Comparison of ENCODE assay signal across 14 cellular contexts in genomic region chr3:196694941-196695848, GRCh38. TPM values are rescaled to one million over a fixed set of nuclear protein-coding genes. Genes with fewer than 3 reads are reported as not detected.
A peak's percentile ranks its signal among the peaks of the same experiment; 100 is the strongest.
DNase-seq lines count a peak whose midpoint lies in the region; ATAC-seq lines count a peak whose summit lies in the region.
"Had no signal": no experiment of that assay in that cellular context is flagged by ENCODE, and none has a peak within 500 bp of the region (broad histone marks: within the 10 kb centered on the region; RNA-seq: fewer than 3 reads in every experiment).

No MANE protein-coding gene starts in this region.

- peak; percentile 10 to 30 for ATAC-seq in activated T-cell treated with anti-CD3 and anti-CD28 coated beads, Interleukin-2, amount 50 U/mL, for 4 hours
- ATAC-seq in naive B cell (ENCODE audit: low read depth in 2 of 2) = no peak
- ATAC-seq: A549, GM23338 had no signal

- no peaks in the 10 kb centered on the region for H3K36me3 Mint-ChIP-seq in activated T-cell treated with anti-CD3 and anti-CD28 coated beads, Interleukin-2, amount 50 U/mL, for 4 hours (ENCODE audit: insufficient read depth)
- no peaks in the 10 kb centered on the region for H3K36me3 Mint-ChIP-seq in naive B cell
- H3K36me3 Mint-ChIP-seq in stimulated activated naive CD8-positive, alpha-beta T cell treated with anti-CD3 and anti-CD28 coated beads, Interleukin-15, Interleukin-2, amounts not matched to agents 100 ng/mL and 50 ng/mL, for 24 hours (ENCODE audit: low read depth) = no peaks in the 10 kb centered on the region

- H3K4me1 Mint-ChIP-seq in activated T-cell treated with anti-CD3 and anti-CD28 coated beads, Interleukin-2, amount 50 U/mL, for 4 hours (ENCODE audit: low read depth) = peaks cover 3% of the 10 kb centered on the region
- H3K4me1 Mint-ChIP-seq in naive B cell = peaks cover 11 to 24% (median 19%) of the 10 kb centered on the region in 3 donors
- peaks cover 4% of the 10 kb centered on the region for H3K4me1 Mint-ChIP-seq in stimulated activated naive CD8-positive, alpha-beta T cell treated with anti-CD3 and anti-CD28 coated beads, Interleukin-15, Interleukin-2, amounts not matched to agents 100 ng/mL and 50 ng/mL, for 24 hours (ENCODE audit: low read depth)
- H3K4me1 Mint-ChIP-seq: GM23338 had no signal

- H3K27me3 Mint-ChIP-seq in activated T-cell treated with anti-CD3 and anti-CD28 coated beads, Interleukin-2, amount 50 U/mL, for 4 hours (ENCODE audit: low read depth) = no peaks in the 10 kb centered on the region
- H3K27me3 Mint-ChIP-seq in naive B cell = no peaks in the 10 kb centered on the region
- no peaks in the 10 kb centered on the region for H3K27me3 Mint-ChIP-seq in stimulated activated naive CD8-positive, alpha-beta T cell treated with anti-CD3 and anti-CD28 coated beads, Interleukin-15, Interleukin-2, amounts not matched to agents 100 ng/mL and 50 ng/mL, for 24 hours

- DNase-seq in activated T-cell treated with anti-CD3 and anti-CD28 coated beads for 4 hours (peak; percentile 23), naive B cell (no peak), NCI-H2227 (lab: John Stamatoyannopoulos, UW; ENCODE audit: unreplicated experiment) (no peak), NCI-H2196 treated with DMSO at 0.1 percent for 48 hours (lab: John Stamatoyannopoulos, UW; ENCODE audit: unreplicated experiment) (no peak), OCI-M2 (lab: John Stamatoyannopoulos, UW; ENCODE audit: unreplicated experiment) (no peak)
- DNase-seq in activated T-cell treated with anti-CD3 and anti-CD28 coated beads, Interleukin-2, amount 50 U/mL, for 1 hour = no peak
- DNase-seq in activated T-cell treated with anti-CD3 and anti-CD28 coated beads, Interleukin-2, amount 50 U/mL, for 4 hours = peak; percentile 8
- DNase-seq: Caco-2, NCI-H1417, NCI-H446 treated with DMSO at 0.1 percent for 48 hours, stomach had no signal

- H3K4me3 Mint-ChIP-seq in activated T-cell treated with anti-CD3 and anti-CD28 coated beads, Interleukin-2, amount 50 U/mL, for 4 hours = peak overlapping the region; percentile 26
- H3K4me3 Mint-ChIP-seq in naive B cell = no peak overlapping the region
- H3K4me3 Mint-ChIP-seq in stimulated activated naive CD8-positive, alpha-beta T cell treated with anti-CD3 and anti-CD28 coated beads, Interleukin-15, Interleukin-2, amounts not matched to agents 100 ng/mL and 50 ng/mL, for 24 hours = peak overlapping the region; percentile 59
- H3K4me3 Mint-ChIP-seq: GM23338 had no signal

- no peaks in the 10 kb centered on the region for H3K9me3 Mint-ChIP-seq in activated T-cell treated with anti-CD3 and anti-CD28 coated beads, Interleukin-2, amount 50 U/mL, for 4 hours
- H3K9me3 Mint-ChIP-seq in naive B cell = peaks cover 0 to 4% (median 0%) of the 10 kb centered on the region in 7 donors
- no peaks in the 10 kb centered on the region for H3K9me3 Mint-ChIP-seq in stimulated activated naive CD8-positive, alpha-beta T cell treated with anti-CD3 and anti-CD28 coated beads, Interleukin-15, Interleukin-2, amounts not matched to agents 100 ng/mL and 50 ng/mL, for 24 hours
- H3K9me3 Mint-ChIP-seq: GM23338 had no signal

- peak overlapping the region in 4 of 6 donors; percentile 18 to 86 (median 54) for H3K27ac Mint-ChIP-seq in naive B cell
- H3K27ac Mint-ChIP-seq in stimulated activated naive CD8-positive, alpha-beta T cell treated with anti-CD3 and anti-CD28 coated beads, Interleukin-15, Interleukin-2, amounts not matched to agents 100 ng/mL and 50 ng/mL, for 24 hours = peak overlapping the region; percentile 92
- H3K27ac Mint-ChIP-seq: GM23338 had no signal

RNA-seq across cellular contexts. Expression of gene CEP19, which starts 16.9 kb away (rescaled TPM):
- 1 to 10 TPM; 3.4 to 4.3 (median 3.6) TPM for total RNA-seq in activated T-cell treated with anti-CD3 and anti-CD28 coated beads, Interleukin-2, amount 50 U/mL, for 4 hours
- 1 to 10 TPM in 5 of 6 donors, not detected in 1; 1.5 to 5.4 (median 3.0) TPM for polyA plus RNA-seq in naive B cell (ENCODE audit: low read depth in 6 of 6)

RNA-seq across cellular contexts. Expression of gene PIGX, which starts 17.0 kb away (rescaled TPM):
- total RNA-seq in activated T-cell treated with anti-CD3 and anti-CD28 coated beads, Interleukin-2, amount 50 U/mL, for 4 hours = 10 to 100 TPM; 26.7 to 28.9 (median 27.9) TPM
- polyA plus RNA-seq in naive B cell (ENCODE audit: low read depth in 6 of 6) = 10 to 100 TPM; 17.6 to 30.6 (median 27.5) TPM

RNA-seq across cellular contexts. Expression of gene PAK2, which starts 44.5 kb away (rescaled TPM):
- total RNA-seq in activated T-cell treated with anti-CD3 and anti-CD28 coated beads, Interleukin-2, amount 50 U/mL, for 4 hours = 10 to 100 TPM; 60.1 to 71.1 (median 65.8) TPM
- 10 to 100 TPM; 37.4 to 47.7 (median 41.8) TPM for polyA plus RNA-seq in naive B cell (ENCODE audit: low read depth in 6 of 6)

RNA-seq across cellular contexts. Expression of gene NRROS, which starts 55.7 kb away (rescaled TPM):
- 10 to 100 TPM; 16.2 to 18.5 (median 18.5) TPM for total RNA-seq in activated T-cell treated with anti-CD3 and anti-CD28 coated beads, Interleukin-2, amount 50 U/mL, for 4 hours
- polyA plus RNA-seq in naive B cell (ENCODE audit: low read depth in 6 of 6) = 10 to 100 TPM in 2 of 6 donors, 1 to 10 TPM in 4; 1.2 to 11.8 (median 4.9) TPM
- polyA plus RNA-seq: A549 had no signal

Comparison
In these comparisons a context has a peak if more than half of its experiments do, and no peak if none do; other contexts are left out.
1. DNase-seq: peak in activated T-cell treated with anti-CD3 and anti-CD28 coated beads for 4 hours (single experiment) and activated T-cell treated with anti-CD3 and anti-CD28 coated beads, Interleukin-2, amount 50 U/mL, for 4 hours (single experiment); none in activated T-cell treated with anti-CD3 and anti-CD28 coated beads, Interleukin-2, amount 50 U/mL, for 1 hour (single experiment), naive B cell (single experiment), NCI-H2227 (single experiment), NCI-H2196 treated with DMSO at 0.1 percent for 48 hours (single experiment) and OCI-M2 (single experiment).
2. ATAC-seq: peak in activated T-cell treated with anti-CD3 and anti-CD28 coated beads, Interleukin-2, amount 50 U/mL, for 4 hours (2 of 2); none in naive B cell (0 of 2).
3. H3K4me3 Mint-ChIP-seq: peak in activated T-cell treated with anti-CD3 and anti-CD28 coated beads, Interleukin-2, amount 50 U/mL, for 4 hours (single experiment) and stimulated activated naive CD8-positive, alpha-beta T cell treated with anti-CD3 and anti-CD28 coated beads, Interleukin-15, Interleukin-2, amounts not matched to agents 100 ng/mL and 50 ng/mL, for 24 hours (single experiment); none in naive B cell (0 of 8).